Comparison of ENCODE assay signal across 17 cellular contexts in the genomic region with DNA sequence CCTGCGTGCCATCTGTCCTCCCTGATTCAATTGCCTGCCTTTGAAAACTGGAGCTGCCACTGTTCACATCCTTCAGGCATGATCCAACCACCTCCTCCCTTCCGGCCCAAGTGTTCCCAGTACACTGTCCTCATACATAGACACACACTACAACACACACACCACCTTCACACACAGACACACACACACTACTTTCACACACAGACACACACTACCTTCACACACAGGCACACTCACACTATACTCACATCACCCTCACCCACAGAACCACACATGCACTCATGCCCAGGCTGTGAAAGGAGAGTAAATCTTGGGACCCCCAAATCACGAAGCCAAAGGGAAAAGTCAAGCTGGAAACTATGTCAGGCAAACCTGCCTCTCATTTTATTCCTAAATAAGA.
A peak's percentile ranks its signal among the peaks of the same experiment; 100 is the strongest.
DNase-seq lines count a peak whose midpoint lies in the region; ATAC-seq, FAIRE-seq and TF ChIP-seq lines count a peak whose summit lies in the region.
"Had no signal": no experiment of that assay in that cellular context is flagged by ENCODE, and none has a peak within 500 bp of the region (broad histone marks: within the 10 kb centered on the region; RNA-seq: fewer than 3 reads in every experiment).

No MANE protein-coding gene starts in this region.

- CTCF ChIA-PET in H1 (lab: Charles Lee; ENCODE audit: partially characterized antibody) = no interaction called here

- H3K27ac ChIP-seq in H1 (ENCODE audit: low read depth, low read length) = no peak overlapping the region
- H3K27ac ChIP-seq: 22Rv1, HL-60 had no signal

- no peak for FAIRE-seq in H1 (lab: Jason Lieb, UNC)
- FAIRE-seq: D721Med had no signal

- peak overlapping the region; percentile 88 for H3K4ac ChIP-seq in H1 (replicated peaks; ENCODE audit: insufficient read length, low read depth, low read length)

- TF ChIP-seq CTCF in H1 (IDR thresholded peaks at IDR 0.05; ENCODE audit: control extremely low read depth in 1 of 3, insufficient read depth in 1 of 3, low read depth in 1 of 3, low read length in 3 of 3) = no peak

- H3K9me3 ChIP-seq in H1 (ENCODE audit: insufficient read depth in 2 of 2, low read depth in 1 of 2, low read length in 1 of 2) = peaks cover 8 to 13% of the 10 kb centered on the region in 2 experiments

- peak overlapping the region; percentile 75; the same call in 1 of the 2 replicates for H2AK5ac ChIP-seq in H1 (ENCODE audit: low read depth, low read length)

- 96% methylated on average over 3 of the region's 3 CpGs; no CpG with 5 or more reads in 1 of the 2 experiments for WGBS in H1 (ENCODE audit: extremely low coverage in 1 of 2, insufficient coverage in 1 of 2, insufficient read length in 1 of 2, insufficient replicate concordance in 2 of 2, low coverage in 1 of 2, low lambda C conversion rate in 2 of 2, missing lambda C conversion rate in 1 of 2), 2 experiments

- no peaks in the 10 kb centered on the region for H3K79me1 ChIP-seq in H1 (ENCODE audit: low read depth, low read length)

- no peaks in the 10 kb centered on the region for H4K20me1 ChIP-seq in H1 (replicated peaks in 1 of 2; ENCODE audit: control insufficient read depth in 1 of 2, insufficient read depth in 2 of 2, low read length in 2 of 2)

- peak; percentile 36 for DNase-seq in DMS 273 (lab: John Stamatoyannopoulos, UW; ENCODE audit: unreplicated experiment)
- no peak for DNase-seq in DMS 273 treated with DMSO at 0.1 percent for 48 hours (lab: John Stamatoyannopoulos, UW)
- DNase-seq in NCI-H2171 (lab: John Stamatoyannopoulos, UW) = peak; percentile 33
- no peak for DNase-seq in H1 (ENCODE audit: low read depth in 1 of 2, low spot score in 2 of 2)
- no peak for DNase-seq in hepatic stellate cell (ENCODE audit: low spot score)
- no peak for DNase-seq in medulla oblongata (ENCODE audit: extremely low spot score)
- DNase-seq: CD8-positive, alpha-beta T cell; COR-L47; DMS53; GOT3; HCEC 1CT; HFFc6; KG1 had no signal

- TF ChIP-seq POLR2A in H1 (IDR thresholded peaks at IDR 0.05; ENCODE audit: control extremely low read depth in 1 of 2, low read depth in 2 of 2, low read length in 2 of 2) = no peak

- H2BK20ac ChIP-seq in H1 (ENCODE audit: low read length) = no peak overlapping the region; the same call in 1 of the 2 replicates

- H3K4me1 ChIP-seq in H1 (replicated peaks in 1 of 4; ENCODE audit: control insufficient read depth in 3 of 4, insufficient read depth in 4 of 4, low read length in 3 of 4) = no peaks in the 10 kb centered on the region

- no peak overlapping the region for H3K9ac ChIP-seq in H1 (replicated peaks in 1 of 4; ENCODE audit: extremely low read depth in 1 of 4, low read depth in 3 of 4, low read length in 3 of 4)

- no peak overlapping the region for H2AFZ ChIP-seq in H1 (ENCODE audit: low read length)

- H4K91ac ChIP-seq in H1 (replicated peaks; ENCODE audit: insufficient read length, low read length) = no peak overlapping the region

- no peak for TF ChIP-seq EP300 in H1 (IDR thresholded peaks at IDR 0.05; ENCODE audit: borderline replicate concordance in 1 of 2, low read depth in 2 of 2, low read length in 2 of 2)

- H3K36me3 ChIP-seq in H1 (ENCODE audit: control insufficient read depth in 2 of 4, insufficient read depth in 4 of 4, low read length in 3 of 4) = peaks cover 0 to 3% (median 0%) of the 10 kb centered on the region in 4 experiments; a peak in 1 of 8 replicates

- H2BK120ac ChIP-seq in H1 (replicated peaks; ENCODE audit: low read depth, low read length) = no peak overlapping the region

- H3K27me3 ChIP-seq in H1 (replicated peaks in 1 of 4; ENCODE audit: control insufficient read depth in 3 of 4, extremely low read depth in 1 of 4, insufficient read depth in 3 of 4, low read length in 3 of 4) = no peaks in the 10 kb centered on the region

- H3K23ac ChIP-seq in H1 (ENCODE audit: insufficient read length) = no peak overlapping the region

- no peak overlapping the region for H3K4me2 ChIP-seq in H1 (ENCODE audit: insufficient read depth in 1 of 2, low read depth in 2 of 2, low read length in 2 of 2)

- no peak overlapping the region for H4K5ac ChIP-seq in H1 (ENCODE audit: insufficient read length, low read depth, low read length)

- H3K18ac ChIP-seq in H1 (ENCODE audit: extremely low read depth, low read length) = no peak overlapping the region

- peak overlapping the region; percentile 74; the same call in 1 of the 2 replicates for H2BK15ac ChIP-seq in H1 (ENCODE audit: low read length)

- H3K23me2 ChIP-seq in H1 (ENCODE audit: low read depth, low read length) = no peaks in the 10 kb centered on the region; the same call in 1 of the 2 replicates

- TF ChIP-seq RAD21 in H1 (IDR thresholded peaks at IDR 0.05 in 1 of 2, conservative IDR thresholded peaks at IDR 0.05 in 1 of 2; ENCODE audit: low read depth in 2 of 2, low read length in 2 of 2) = no peak

- no peak overlapping the region for H2BK5ac ChIP-seq in H1 (ENCODE audit: low read depth, low read length)

- H3K14ac ChIP-seq in H1 (ENCODE audit: insufficient read length) = no peak overlapping the region

- H3K79me2 ChIP-seq in H1 (ENCODE audit: control insufficient read depth in 1 of 2, insufficient read depth in 2 of 2, low read length in 2 of 2) = no peaks in the 10 kb centered on the region

- H3K4me3 ChIP-seq in H1 (ENCODE audit: extremely low read depth in 1 of 4, insufficient read depth in 2 of 4, low read depth in 3 of 4, low read length in 4 of 4) = no peak overlapping the region

- POLR2A ChIA-PET in H1 (lab: Charles Lee; ENCODE audit: partially characterized antibody) = no interaction called here

- no peak overlapping the region for H3K56ac ChIP-seq in H1 (replicated peaks; ENCODE audit: insufficient read length, low read depth, low read length)

- H4K8ac ChIP-seq in H1 (ENCODE audit: extremely low read depth, insufficient read depth, low read length) = no peak overlapping the region

- ATAC-seq in GM21723 (IDR thresholded peaks at IDR 0.05; ENCODE audit: unreplicated experiment) = no peak
- ATAC-seq: CD8-positive, alpha-beta T cell had no signal

- peak overlapping the region; percentile 98; the same call in 1 of the 2 replicates for H2BK12ac ChIP-seq in H1 (ENCODE audit: low read depth, low read length)

TF ChIP-seq in H1, 55 proteins besides CTCF, POLR2A, EP300 and RAD21:
- TF ChIP-seq TAF7 (optimal IDR thresholded peaks at IDR 0.05; ENCODE audit: borderline replicate concordance, low read depth, low read length) = no peak
- no peak for TF ChIP-seq CREB1 (IDR thresholded peaks at IDR 0.05)
- TF ChIP-seq FOSL1 (IDR thresholded peaks at IDR 0.05; ENCODE audit: insufficient read depth, low read depth, low read length) = no peak
- TF ChIP-seq KDM1A (IDR thresholded peaks at IDR 0.05; ENCODE audit: borderline replicate concordance, low read length) = no peak
- no peak for TF ChIP-seq SP4 (IDR thresholded peaks at IDR 0.05; ENCODE audit: low read length)
- no peak for TF ChIP-seq BACH1 (IDR thresholded peaks at IDR 0.05; ENCODE audit: low read length)
- TF ChIP-seq TCF12 (IDR thresholded peaks at IDR 0.05; ENCODE audit: low read depth, low read length) = no peak
- no peak for TF ChIP-seq TBP (IDR thresholded peaks at IDR 0.05; ENCODE audit: low read depth, low read length)
- TF ChIP-seq CBX5 (IDR thresholded peaks at IDR 0.05; ENCODE audit: low read depth, low read length) = no peak
- no peak for TF ChIP-seq JUN (IDR thresholded peaks at IDR 0.05; ENCODE audit: low read depth, low read length)
- no peak for TF ChIP-seq NANOG (IDR thresholded peaks at IDR 0.05; ENCODE audit: insufficient read depth, low read depth, low read length, poor library complexity, severe bottlenecking)
- no peak for TF ChIP-seq ASH2L (IDR thresholded peaks at IDR 0.05; ENCODE audit: low read length)
TF ChIP-seq in H1: peak in this region for 0.

Comparison
In these comparisons a context has a peak if more than half of its experiments do, and no peak if none do; other contexts are left out.
1. DNase-seq: peak in DMS 273 (single experiment) and NCI-H2171 (single experiment); none in DMS 273 treated with DMSO at 0.1 percent for 48 hours (single experiment), H1 (0 of 2), hepatic stellate cell (single experiment) and medulla oblongata (single experiment).